ENCODE assay signal across 19 cellular contexts in the genomic region with DNA sequence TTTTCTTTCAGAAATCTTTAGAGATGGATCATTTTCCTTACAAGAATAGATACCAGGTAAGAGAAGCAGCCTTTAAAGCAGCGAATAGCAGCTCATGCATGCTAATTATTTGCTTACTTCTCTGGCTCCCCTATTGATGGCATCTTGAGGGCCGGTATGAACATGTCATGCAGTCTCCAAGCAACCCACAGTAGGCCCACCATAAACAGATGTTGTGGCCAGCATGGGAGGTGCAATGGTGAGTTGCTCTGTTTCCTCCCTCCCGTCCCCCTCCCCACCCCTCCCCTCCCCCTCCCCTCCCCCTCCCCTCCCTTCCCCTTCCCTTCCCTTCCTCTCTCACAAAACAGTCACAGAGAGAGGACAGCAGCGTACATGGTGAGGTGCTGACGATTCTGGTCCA.
"Had no signal": no experiment of that assay in that cellular context is flagged by ENCODE, and none has a peak within 500 bp of the region (broad histone marks: within the 10 kb centered on the region; RNA-seq: fewer than 3 reads in every experiment).

No MANE protein-coding gene starts in this region.

- DNase-seq: activated CD8-positive, alpha-beta memory T cell treated with anti-CD3 and anti-CD28 coated beads, Interleukin-2, amount 10 ng/mL, durations not matched to agents 7 days and 5 days; activated gamma-delta T cell; activated naive CD4-positive, alpha-beta T cell treated with anti-CD3 and anti-CD28 coated beads, Interleukin-2, amount 50 U/mL, for 16 hours; activated naive CD8-positive, alpha-beta T cell treated with anti-CD3 and anti-CD28 coated beads, Interleukin-2, amount 50 U/mL, for 24 hours; activated T-cell treated with anti-CD3 and anti-CD28 coated beads for 4 hours; anterior cingulate cortex; body of pancreas; effector CD4-positive, alpha-beta T cell; foreskin keratinocyte; mesenchymal stem cell; naive thymus-derived CD4-positive, alpha-beta T cell; spleen; stimulated activated CD4-positive, alpha-beta T cell treated with anti-CD3 and anti-CD28 coated beads, Interleukin-4, amount 100 ng/mL, for 1 hour; stimulated activated naive CD4-positive, alpha-beta T cell; T-helper 9 cell; upper lobe of left lung had no signal

- ATAC-seq: activated CD8-positive, alpha-beta memory T cell treated with anti-CD3 and anti-CD28 coated beads, Interleukin-2, amount 10 ng/mL, durations not matched to agents 7 days and 5 days; activated naive CD8-positive, alpha-beta T cell treated with anti-CD3 and anti-CD28 coated beads, Interleukin-2, amount 50 U/mL, for 24 hours; body of pancreas; foreskin keratinocyte; naive thymus-derived CD4-positive, alpha-beta T cell had no signal

- H3K27ac Mint-ChIP-seq: activated CD8-positive, alpha-beta memory T cell treated with anti-CD3 and anti-CD28 coated beads, Interleukin-2, amount 10 ng/mL, durations not matched to agents 7 days and 5 days; activated naive CD8-positive, alpha-beta T cell treated with anti-CD3 and anti-CD28 coated beads, Interleukin-2, amount 50 U/mL, for 24 hours; activated T-helper 1 cell treated with anti-CD3 and anti-CD28 coated beads, Interleukin-12 subunit alpha, Interleukin-12 subunit beta, Interleukin-2, Interleukin-4 antibody, amounts not matched to agents 30 ng/mL and 10 ng/mL and 1 ng/mL, durations not matched to agents 14 hours and 24 hours and 36 hours; dendritic cell treated with granulocyte-macrophage colony-stimulating factor and Interleukin-4, amounts not matched to agents 40 ng/mL and 50 ng/mL, for 4 days; naive thymus-derived CD4-positive, alpha-beta T cell; neural progenitor cell had no signal

- H3K4me3 Mint-ChIP-seq: activated CD8-positive, alpha-beta memory T cell treated with anti-CD3 and anti-CD28 coated beads, Interleukin-2, amount 10 ng/mL, durations not matched to agents 7 days and 5 days; activated naive CD8-positive, alpha-beta T cell treated with anti-CD3 and anti-CD28 coated beads, Interleukin-2, amount 50 U/mL, for 24 hours; activated T-helper 1 cell treated with anti-CD3 and anti-CD28 coated beads, Interleukin-12 subunit alpha, Interleukin-12 subunit beta, Interleukin-2, Interleukin-4 antibody, amounts not matched to agents 30 ng/mL and 10 ng/mL and 1 ng/mL, durations not matched to agents 14 hours and 24 hours and 36 hours; dendritic cell treated with granulocyte-macrophage colony-stimulating factor and Interleukin-4, amounts not matched to agents 40 ng/mL and 50 ng/mL, for 4 days; naive thymus-derived CD4-positive, alpha-beta T cell; neural progenitor cell had no signal

- H3K36me3 Mint-ChIP-seq: activated CD8-positive, alpha-beta memory T cell treated with anti-CD3 and anti-CD28 coated beads, Interleukin-2, amount 10 ng/mL, durations not matched to agents 7 days and 5 days; neural progenitor cell had no signal

- H3K9me3 Mint-ChIP-seq: activated naive CD8-positive, alpha-beta T cell treated with anti-CD3 and anti-CD28 coated beads, Interleukin-2, amount 50 U/mL, for 24 hours; activated T-helper 1 cell treated with anti-CD3 and anti-CD28 coated beads, Interleukin-12 subunit alpha, Interleukin-12 subunit beta, Interleukin-2, Interleukin-4 antibody, amounts not matched to agents 30 ng/mL and 10 ng/mL and 1 ng/mL, durations not matched to agents 14 hours and 24 hours and 36 hours; dendritic cell treated with granulocyte-macrophage colony-stimulating factor and Interleukin-4, amounts not matched to agents 40 ng/mL and 50 ng/mL, for 4 days had no signal
